ENCODE assay signal across 2 cellular contexts in genomic region chr2:215388002-215388728, GRCh38.
TF ChIP-seq lines count a peak whose summit lies in the region.

No MANE protein-coding gene starts in this region.

TF ChIP-seq in IMR-90, 13 proteins besides CTCF, POLR2A, EP300 and RAD21:
- no peak for TF ChIP-seq CEBPB (IDR thresholded peaks at IDR 0.05; ENCODE audit: low read depth, low read length)
- no peak for TF ChIP-seq MAFK (IDR thresholded peaks at IDR 0.05; ENCODE audit: low read depth, low read length)

TF ChIP-seq in H1, 55 proteins besides CTCF, POLR2A, EP300 and RAD21:
- TF ChIP-seq JUND (IDR thresholded peaks at IDR 0.05; ENCODE audit: low read length) (no peak), CREB1 (IDR thresholded peaks at IDR 0.05) (no peak), BACH1 (IDR thresholded peaks at IDR 0.05; ENCODE audit: low read length) (no peak)
